1 cellular context compared by ENCODE assay signal in the genomic region with DNA sequence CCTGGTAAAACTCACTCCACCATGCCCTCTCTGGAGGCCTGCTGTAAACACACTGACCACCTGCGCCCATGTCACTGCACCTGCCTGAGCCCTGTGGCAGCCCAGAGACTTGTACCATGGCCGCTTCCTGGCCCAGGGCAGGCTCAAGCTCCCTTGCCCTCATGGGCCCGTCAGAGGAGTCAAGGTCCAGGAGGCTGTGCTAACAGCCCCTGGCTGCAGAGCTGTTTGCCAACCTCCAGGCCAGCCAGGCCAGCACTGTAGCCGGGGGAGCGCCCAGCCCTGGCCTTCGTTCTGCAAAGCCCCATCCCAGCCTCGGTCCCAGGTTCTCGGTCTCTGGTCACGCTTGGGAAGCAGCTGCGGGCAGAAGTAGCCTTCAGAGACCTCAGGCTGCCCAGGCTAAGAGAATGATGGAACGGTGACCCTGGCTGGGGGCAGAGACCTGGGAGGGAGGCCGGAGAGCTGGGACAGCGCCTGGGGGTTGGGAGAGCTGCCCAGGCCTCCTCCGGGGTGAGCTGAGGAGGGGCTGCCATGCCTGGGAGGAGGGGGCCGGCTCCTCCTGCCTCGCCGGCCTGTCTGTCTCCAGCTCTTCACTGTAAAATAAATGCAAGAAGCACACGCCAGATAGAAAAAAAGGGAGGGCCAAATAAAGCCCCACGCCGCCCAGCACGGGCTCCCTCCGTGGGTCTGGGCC.
A peak's percentile ranks its signal among the peaks of the same experiment; 100 is the strongest.
TF ChIP-seq lines count a peak whose summit lies in the region.

No MANE protein-coding gene starts in this region.

TF ChIP-seq in HepG2, 621 proteins besides CTCF, POLR2A, EP300 and RAD21 (continued from another document and continues in another):
- TF ChIP-seq, protein P1, sequence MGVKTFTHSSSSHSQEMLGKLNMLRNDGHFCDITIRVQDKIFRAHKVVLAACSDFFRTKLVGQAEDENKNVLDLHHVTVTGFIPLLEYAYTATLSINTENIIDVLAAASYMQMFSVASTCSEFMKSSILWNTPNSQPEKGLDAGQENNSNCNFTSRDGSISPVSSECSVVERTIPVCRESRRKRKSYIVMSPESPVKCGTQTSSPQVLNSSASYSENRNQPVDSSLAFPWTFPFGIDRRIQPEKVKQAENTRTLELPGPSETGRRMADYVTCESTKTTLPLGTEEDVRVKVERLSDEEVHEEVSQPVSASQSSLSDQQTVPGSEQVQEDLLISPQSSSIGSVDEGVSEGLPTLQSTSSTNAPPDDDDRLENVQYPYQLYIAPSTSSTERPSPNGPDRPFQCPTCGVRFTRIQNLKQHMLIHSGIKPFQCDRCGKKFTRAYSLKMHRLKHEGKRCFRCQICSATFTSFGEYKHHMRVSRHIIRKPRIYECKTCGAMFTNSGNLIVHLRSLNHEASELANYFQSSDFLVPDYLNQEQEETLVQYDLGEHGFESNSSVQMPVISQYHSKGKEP (CRISPR knock-in tag; IDR thresholded peaks at IDR 0.05), result no peak
- TF ChIP-seq ZSCAN20 (CRISPR knock-in tag; IDR thresholded peaks at IDR 0.05; ENCODE audit: borderline replicate concordance), result no peak
- TF ChIP-seq, protein P2, sequence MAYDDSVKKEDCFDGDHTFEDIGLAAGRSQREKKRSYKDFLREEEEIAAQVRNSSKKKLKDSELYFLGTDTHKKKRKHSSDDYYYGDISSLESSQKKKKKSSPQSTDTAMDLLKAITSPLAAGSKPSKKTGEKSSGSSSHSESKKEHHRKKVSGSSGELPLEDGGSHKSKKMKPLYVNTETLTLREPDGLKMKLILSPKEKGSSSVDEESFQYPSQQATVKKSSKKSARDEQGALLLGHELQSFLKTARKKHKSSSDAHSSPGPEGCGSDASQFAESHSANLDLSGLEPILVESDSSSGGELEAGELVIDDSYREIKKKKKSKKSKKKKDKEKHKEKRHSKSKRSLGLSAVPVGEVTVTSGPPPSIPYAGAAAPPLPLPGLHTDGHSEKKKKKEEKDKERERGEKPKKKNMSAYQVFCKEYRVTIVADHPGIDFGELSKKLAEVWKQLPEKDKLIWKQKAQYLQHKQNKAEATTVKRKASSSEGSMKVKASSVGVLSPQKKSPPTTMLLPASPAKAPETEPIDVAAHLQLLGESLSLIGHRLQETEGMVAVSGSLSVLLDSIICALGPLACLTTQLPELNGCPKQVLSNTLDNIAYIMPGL (CRISPR knock-in tag; IDR thresholded peaks at IDR 0.05; ENCODE audit: borderline replicate concordance in 1 of 2, low read depth in 1 of 2), result peak in 1 of 2 experiments; percentile 57; a peak in 2 of 4 replicates
- TF ChIP-seq, protein P3, sequence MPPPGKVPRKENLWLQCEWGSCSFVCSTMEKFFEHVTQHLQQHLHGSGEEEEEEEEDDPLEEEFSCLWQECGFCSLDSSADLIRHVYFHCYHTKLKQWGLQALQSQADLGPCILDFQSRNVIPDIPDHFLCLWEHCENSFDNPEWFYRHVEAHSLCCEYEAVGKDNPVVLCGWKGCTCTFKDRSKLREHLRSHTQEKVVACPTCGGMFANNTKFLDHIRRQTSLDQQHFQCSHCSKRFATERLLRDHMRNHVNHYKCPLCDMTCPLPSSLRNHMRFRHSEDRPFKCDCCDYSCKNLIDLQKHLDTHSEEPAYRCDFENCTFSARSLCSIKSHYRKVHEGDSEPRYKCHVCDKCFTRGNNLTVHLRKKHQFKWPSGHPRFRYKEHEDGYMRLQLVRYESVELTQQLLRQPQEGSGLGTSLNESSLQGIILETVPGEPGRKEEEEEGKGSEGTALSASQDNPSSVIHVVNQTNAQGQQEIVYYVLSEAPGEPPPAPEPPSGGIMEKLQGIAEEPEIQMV (CRISPR knock-in tag; IDR thresholded peaks at IDR 0.05; ENCODE audit: low read depth), result no peak
- peak; percentile 38; the same call in 1 of the 2 replicates for TF ChIP-seq MIER2 (CRISPR knock-in tag; IDR thresholded peaks at IDR 0.05)
- TF ChIP-seq ZNF263 (CRISPR knock-in tag; IDR thresholded peaks at IDR 0.05), result peak; percentile 58
- TF ChIP-seq, protein P4, sequence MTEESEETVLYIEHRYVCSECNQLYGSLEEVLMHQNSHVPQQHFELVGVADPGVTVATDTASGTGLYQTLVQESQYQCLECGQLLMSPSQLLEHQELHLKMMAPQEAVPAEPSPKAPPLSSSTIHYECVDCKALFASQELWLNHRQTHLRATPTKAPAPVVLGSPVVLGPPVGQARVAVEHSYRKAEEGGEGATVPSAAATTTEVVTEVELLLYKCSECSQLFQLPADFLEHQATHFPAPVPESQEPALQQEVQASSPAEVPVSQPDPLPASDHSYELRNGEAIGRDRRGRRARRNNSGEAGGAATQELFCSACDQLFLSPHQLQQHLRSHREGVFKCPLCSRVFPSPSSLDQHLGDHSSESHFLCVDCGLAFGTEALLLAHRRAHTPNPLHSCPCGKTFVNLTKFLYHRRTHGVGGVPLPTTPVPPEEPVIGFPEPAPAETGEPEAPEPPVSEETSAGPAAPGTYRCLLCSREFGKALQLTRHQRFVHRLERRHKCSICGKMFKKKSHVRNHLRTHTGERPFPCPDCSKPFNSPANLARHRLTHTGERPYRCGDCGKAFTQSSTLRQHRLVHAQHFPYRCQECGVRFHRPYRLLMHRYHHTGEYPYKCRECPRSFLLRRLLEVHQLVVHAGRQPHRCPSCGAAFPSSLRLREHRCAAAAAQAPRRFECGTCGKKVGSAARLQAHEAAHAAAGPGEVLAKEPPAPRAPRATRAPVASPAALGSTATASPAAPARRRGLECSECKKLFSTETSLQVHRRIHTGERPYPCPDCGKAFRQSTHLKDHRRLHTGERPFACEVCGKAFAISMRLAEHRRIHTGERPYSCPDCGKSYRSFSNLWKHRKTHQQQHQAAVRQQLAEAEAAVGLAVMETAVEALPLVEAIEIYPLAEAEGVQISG (CRISPR knock-in tag; IDR thresholded peaks at IDR 0.05), result peak; percentile 28; the same call in 1 of the 2 replicates
- no peak for TF ChIP-seq ATAD3A (CRISPR knock-in tag; IDR thresholded peaks at IDR 0.05)
- no peak for TF ChIP-seq ZNF616 (CRISPR knock-in tag; IDR thresholded peaks at IDR 0.05; ENCODE audit: low read depth)
- TF ChIP-seq ZNF879 (CRISPR knock-in tag; IDR thresholded peaks at IDR 0.05), result no peak
- peak; percentile 60 for TF ChIP-seq ZNF292 (CRISPR knock-in tag; IDR thresholded peaks at IDR 0.05; ENCODE audit: borderline replicate concordance, low read depth)
- peak; percentile 51 for TF ChIP-seq HNRNPLL (IDR thresholded peaks at IDR 0.05; ENCODE audit: low read depth, low read length, poor library complexity, severe bottlenecking)
- peak; percentile 55; the same call in 1 of the 2 replicates for TF ChIP-seq ZBTB7B (CRISPR knock-in tag; IDR thresholded peaks at IDR 0.05)
- TF ChIP-seq ERF (CRISPR knock-in tag; IDR thresholded peaks at IDR 0.05), result no peak; the same call in 1 of the 2 replicates
- TF ChIP-seq POLR2G (IDR thresholded peaks at IDR 0.05; ENCODE audit: low read depth, low read length), result no peak
- TF ChIP-seq, protein P5, sequence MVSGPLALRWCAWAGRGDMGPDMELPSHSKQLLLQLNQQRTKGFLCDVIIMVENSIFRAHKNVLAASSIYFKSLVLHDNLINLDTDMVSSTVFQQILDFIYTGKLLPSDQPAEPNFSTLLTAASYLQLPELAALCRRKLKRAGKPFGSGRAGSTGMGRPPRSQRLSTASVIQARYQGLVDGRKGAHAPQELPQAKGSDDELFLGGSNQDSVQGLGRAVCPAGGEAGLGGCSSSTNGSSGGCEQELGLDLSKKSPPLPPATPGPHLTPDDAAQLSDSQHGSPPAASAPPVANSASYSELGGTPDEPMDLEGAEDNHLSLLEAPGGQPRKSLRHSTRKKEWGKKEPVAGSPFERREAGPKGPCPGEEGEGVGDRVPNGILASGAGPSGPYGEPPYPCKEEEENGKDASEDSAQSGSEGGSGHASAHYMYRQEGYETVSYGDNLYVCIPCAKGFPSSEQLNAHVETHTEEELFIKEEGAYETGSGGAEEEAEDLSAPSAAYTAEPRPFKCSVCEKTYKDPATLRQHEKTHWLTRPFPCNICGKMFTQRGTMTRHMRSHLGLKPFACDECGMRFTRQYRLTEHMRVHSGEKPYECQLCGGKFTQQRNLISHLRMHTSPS (CRISPR knock-in tag; IDR thresholded peaks at IDR 0.05; ENCODE audit: low read depth), result peak; percentile 94
- TF ChIP-seq FOXA1 (IDR thresholded peaks at IDR 0.05), result no peak
- peak; percentile 46 for TF ChIP-seq FOXA1 (CRISPR knock-in tag; IDR thresholded peaks at IDR 0.05)
- peak; percentile 61 for TF ChIP-seq AGO2 (optimal IDR thresholded peaks at IDR 0.05; ENCODE audit: low read depth, low read length)
- TF ChIP-seq NONO (IDR thresholded peaks at IDR 0.05), result no peak
- TF ChIP-seq NONO (CRISPR knock-in tag; conservative IDR thresholded peaks at IDR 0.05), result no peak; the same call in 1 of the 2 replicates
- TF ChIP-seq, protein P6, sequence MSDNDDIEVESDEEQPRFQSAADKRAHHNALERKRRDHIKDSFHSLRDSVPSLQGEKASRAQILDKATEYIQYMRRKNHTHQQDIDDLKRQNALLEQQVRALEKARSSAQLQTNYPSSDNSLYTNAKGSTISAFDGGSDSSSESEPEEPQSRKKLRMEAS (IDR thresholded peaks at IDR 0.05), result peak; percentile 53; the same call in 1 of the 2 replicates
- no peak for TF ChIP-seq ZNF124 (CRISPR knock-in tag; IDR thresholded peaks at IDR 0.05)
- TF ChIP-seq, protein P7, sequence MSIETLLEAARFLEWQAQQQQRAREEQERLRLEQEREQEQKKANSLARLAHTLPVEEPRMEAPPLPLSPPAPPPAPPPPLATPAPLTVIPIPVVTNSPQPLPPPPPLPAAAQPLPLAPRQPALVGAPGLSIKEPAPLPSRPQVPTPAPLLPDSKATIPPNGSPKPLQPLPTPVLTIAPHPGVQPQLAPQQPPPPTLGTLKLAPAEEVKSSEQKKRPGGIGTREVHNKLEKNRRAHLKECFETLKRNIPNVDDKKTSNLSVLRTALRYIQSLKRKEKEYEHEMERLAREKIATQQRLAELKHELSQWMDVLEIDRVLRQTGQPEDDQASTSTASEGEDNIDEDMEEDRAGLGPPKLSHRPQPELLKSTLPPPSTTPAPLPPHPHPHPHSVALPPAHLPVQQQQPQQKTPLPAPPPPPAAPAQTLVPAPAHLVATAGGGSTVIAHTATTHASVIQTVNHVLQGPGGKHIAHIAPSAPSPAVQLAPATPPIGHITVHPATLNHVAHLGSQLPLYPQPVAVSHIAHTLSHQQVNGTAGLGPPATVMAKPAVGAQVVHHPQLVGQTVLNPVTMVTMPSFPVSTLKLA (IDR thresholded peaks at IDR 0.05), result no peak
- TF ChIP-seq, protein P8, sequence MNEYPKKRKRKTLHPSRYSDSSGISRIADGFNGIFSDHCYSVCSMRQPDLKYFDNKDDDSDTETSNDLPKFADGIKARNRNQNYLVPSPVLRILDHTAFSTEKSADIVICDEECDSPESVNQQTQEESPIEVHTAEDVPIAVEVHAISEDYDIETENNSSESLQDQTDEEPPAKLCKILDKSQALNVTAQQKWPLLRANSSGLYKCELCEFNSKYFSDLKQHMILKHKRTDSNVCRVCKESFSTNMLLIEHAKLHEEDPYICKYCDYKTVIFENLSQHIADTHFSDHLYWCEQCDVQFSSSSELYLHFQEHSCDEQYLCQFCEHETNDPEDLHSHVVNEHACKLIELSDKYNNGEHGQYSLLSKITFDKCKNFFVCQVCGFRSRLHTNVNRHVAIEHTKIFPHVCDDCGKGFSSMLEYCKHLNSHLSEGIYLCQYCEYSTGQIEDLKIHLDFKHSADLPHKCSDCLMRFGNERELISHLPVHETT (CRISPR knock-in tag; conservative IDR thresholded peaks at IDR 0.05), result no peak
- TF ChIP-seq KDM2A (CRISPR knock-in tag; IDR thresholded peaks at IDR 0.05; ENCODE audit: borderline replicate concordance, low read depth), result peak; percentile 78; the same call in 1 of the 2 replicates
- TF ChIP-seq KDM1A (CRISPR knock-in tag; IDR thresholded peaks at IDR 0.05), result no peak
- peak; percentile 50; the same call in 1 of the 2 replicates for TF ChIP-seq SALL1 (CRISPR knock-in tag; IDR thresholded peaks at IDR 0.05)
- TF ChIP-seq ZNF644 (CRISPR knock-in tag; IDR thresholded peaks at IDR 0.05; ENCODE audit: low read depth), result no peak
- TF ChIP-seq NFKB2 (CRISPR knock-in tag; IDR thresholded peaks at IDR 0.05; ENCODE audit: borderline replicate concordance), result peak; percentile 55; the same call in 1 of the 2 replicates
- no peak for TF ChIP-seq MAFF (IDR thresholded peaks at IDR 0.05; ENCODE audit: low read depth, low read length)
- peak; percentile 85 for TF ChIP-seq ZNF121 (CRISPR knock-in tag; IDR thresholded peaks at IDR 0.05)
- no peak for TF ChIP-seq U2AF2 (IDR thresholded peaks at IDR 0.05; ENCODE audit: low read depth, low read length)
- TF ChIP-seq KDM6A (CRISPR knock-in tag; IDR thresholded peaks at IDR 0.05; ENCODE audit: low read depth), result 0 out of 2 replicates have a peak, but pooled peaks have one; percentile 27
- TF ChIP-seq ZNF556 (CRISPR knock-in tag; IDR thresholded peaks at IDR 0.05; ENCODE audit: borderline replicate concordance), result peak; percentile 72; the same call in 1 of the 2 replicates
